8 cellular contexts compared by ENCODE assay signal in the genomic region with DNA sequence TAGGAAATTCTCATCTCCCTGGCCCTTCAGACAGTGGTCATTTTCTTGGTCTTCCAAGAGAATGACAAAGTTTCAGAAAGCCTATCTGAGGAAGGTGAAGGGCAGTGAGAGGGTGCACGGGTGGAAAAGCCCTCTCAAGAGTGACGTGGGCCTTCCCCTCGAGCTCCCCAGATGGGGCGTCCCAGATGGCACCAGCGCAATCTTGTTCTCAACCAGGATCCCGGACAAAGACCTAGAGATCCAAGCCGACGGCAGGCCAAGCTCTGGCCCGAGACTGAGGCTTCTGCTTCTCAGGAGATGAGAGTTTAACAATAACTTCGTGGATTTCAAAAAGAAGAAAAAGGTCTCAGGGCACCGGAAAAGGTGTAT.
DNase-seq lines count a peak whose midpoint lies in the region; ATAC-seq and TF ChIP-seq lines count a peak whose summit lies in the region.

No MANE protein-coding gene starts in this region.

- peak overlapping the region; percentile 98 for H3K4me3 ChIP-seq in HL-60 (replicated peaks; ENCODE audit: insufficient read depth, low read length)
- H3K4me3 ChIP-seq in mucosa of rectum (ENCODE audit: low read length in 2 of 2): peak overlapping the region; percentile 93 to 98

- H3K27me3 ChIP-seq in HL-60 (ENCODE audit: insufficient read depth, poor library complexity, severe bottlenecking): no peaks in the 10 kb centered on the region
- H3K27me3 ChIP-seq in mucosa of rectum (ENCODE audit: control insufficient read depth in 2 of 2, insufficient read depth in 2 of 2, low read length in 2 of 2): peaks cover 0 to 3% of the 10 kb centered on the region in 2 donors

- TF ChIP-seq CTCF in HL-60 (IDR thresholded peaks at IDR 0.05; ENCODE audit: insufficient read depth, low read length): no peak

- peaks cover 4% of the 10 kb centered on the region in 2 donors for H3K36me3 ChIP-seq in mucosa of rectum (ENCODE audit: control insufficient read depth in 2 of 2, insufficient read depth in 2 of 2, low read length in 2 of 2)

- H3K27ac ChIP-seq in HL-60 (replicated peaks) (peak overlapping the region; percentile 96), caudate nucleus (ENCODE audit: low read depth, low read length) (peak overlapping the region; percentile 97), mucosa of rectum (ENCODE audit: low read depth in 2 of 2, low read length in 2 of 2) (peak overlapping the region; percentile 91 to 94)

- peaks cover 0 to 3% of the 10 kb centered on the region in 2 donors for H3K9me3 ChIP-seq in mucosa of rectum (ENCODE audit: control insufficient read depth in 2 of 2, low read length in 2 of 2)

- peak; percentile 34 for DNase-seq in AG20443 (ENCODE audit: low spot score)
- DNase-seq in HL-60 (ENCODE audit: low read depth in 1 of 2, low spot score in 1 of 2): no peak
- DNase-seq in caudate nucleus (lab: John Stamatoyannopoulos, UW): peak in 4 of 61 donors; percentile 15 to 71 (median 24)
- no peak for DNase-seq in inferior parietal cortex (ENCODE audit: extremely low spot score)
- no peak for DNase-seq in activated CD4-positive, alpha-beta T cell treated with anti-CD3 and anti-CD28 coated beads, Interleukin-2, amount 50 U/mL, for 4 hours

- H3K9ac ChIP-seq in mucosa of rectum (ENCODE audit: low read depth in 1 of 2, low read length in 2 of 2): peak overlapping the region; percentile 87 to 93

- ATAC-seq in GM19328 (IDR thresholded peaks at IDR 0.05; ENCODE audit: unreplicated experiment): no peak
- no peak for ATAC-seq in GM21381 (IDR thresholded peaks at IDR 0.05; ENCODE audit: unreplicated experiment)

- peaks cover 2 to 6% of the 10 kb centered on the region in 2 donors for H3K4me1 ChIP-seq in mucosa of rectum (ENCODE audit: control insufficient read depth in 2 of 2, insufficient read depth in 2 of 2, low read length in 2 of 2)
